ENCODE assay signal across 13 cellular contexts in the genomic region with DNA sequence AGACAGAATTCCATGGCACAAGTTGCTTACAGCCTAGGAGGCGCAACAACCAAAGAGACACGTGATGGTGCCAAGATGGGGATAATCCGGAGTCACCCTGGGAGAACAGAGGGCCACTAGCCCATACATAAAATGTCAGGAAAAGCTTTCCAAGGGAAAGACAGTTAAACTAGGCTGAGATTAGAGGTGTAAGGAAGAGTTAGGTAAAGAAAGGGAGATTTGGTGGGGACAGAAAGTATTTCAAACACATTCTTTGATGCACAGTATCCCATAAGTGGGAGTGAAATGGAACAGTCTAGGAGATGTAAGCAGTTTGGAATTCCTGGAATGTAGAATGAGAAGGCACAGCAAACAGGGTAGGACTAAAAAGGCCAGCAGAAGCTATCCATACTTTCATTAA.
DNase-seq lines count a peak whose midpoint lies in the region; ATAC-seq and TF ChIP-seq lines count a peak whose summit lies in the region.
"Had no signal": no experiment of that assay in that cellular context is flagged by ENCODE, and none has a peak within 500 bp of the region (broad histone marks: within the 10 kb centered on the region; RNA-seq: fewer than 3 reads in every experiment).

No MANE protein-coding gene starts in this region.

- intact Hi-C loops in body of pancreas (cut with DNase I) (no loop called here), prostate gland (cut with DNase I) (no loop called here)
- intact Hi-C loops in activated CD8-positive, alpha-beta T cell treated with anti-CD3 and anti-CD28 coated beads for 36 hours (cut with micrococcal nuclease), result no loop called here

- WGBS in body of pancreas, 2 donors, result 30 to 42% methylated on average over 3 of the region's 3 CpGs
- 62 to 80% methylated on average over 3 of the region's 3 CpGs for WGBS in lung, 2 donors
- 50% methylated on average over 3 of the region's 3 CpGs for WGBS in prostate gland

- H3K27me3 Mint-ChIP-seq in activated CD8-positive, alpha-beta T cell treated with anti-CD3 and anti-CD28 coated beads for 36 hours, result no peaks in the 10 kb centered on the region
- H3K27me3 Mint-ChIP-seq: CD8-positive, alpha-beta memory T cell had no signal

- H3K36me3 Mint-ChIP-seq in activated CD8-positive, alpha-beta T cell treated with anti-CD3 and anti-CD28 coated beads for 36 hours (ENCODE audit: low read depth), result no peaks in the 10 kb centered on the region
- H3K36me3 Mint-ChIP-seq: CD8-positive, alpha-beta memory T cell had no signal

- no peaks in the 10 kb centered on the region for H3K9me3 Mint-ChIP-seq in activated CD8-positive, alpha-beta T cell treated with anti-CD3 and anti-CD28 coated beads for 36 hours

- H3K4me1 Mint-ChIP-seq in activated CD8-positive, alpha-beta T cell treated with anti-CD3 and anti-CD28 coated beads for 36 hours (ENCODE audit: low read depth), result no peaks in the 10 kb centered on the region
- H3K4me1 Mint-ChIP-seq: CD8-positive, alpha-beta memory T cell had no signal

- H3K4me3 ChIP-seq in body of pancreas, result no peak overlapping the region
- H3K4me3 ChIP-seq in lung, result no peak overlapping the region
- no peak overlapping the region for H3K4me3 ChIP-seq in prostate gland
- H3K4me3 ChIP-seq: thyroid gland had no signal

- ATAC-seq in body of pancreas, result peak; percentile 84
- peak; percentile 63 for ATAC-seq in lung (ENCODE audit: insufficient read depth, low FRiP score)
- no peak for ATAC-seq in activated CD8-positive, alpha-beta T cell treated with anti-CD3 and anti-CD28 coated beads for 36 hours
- no peak for ATAC-seq in GM18867 (IDR thresholded peaks at IDR 0.05; ENCODE audit: unreplicated experiment)

- CTCF ChIA-PET in activated CD8-positive, alpha-beta T cell treated with anti-CD3 and anti-CD28 coated beads for 36 hours (lab: Charles Lee), result interaction anchor here (1.3 kb wide), 1 partner anchor 9 kb away, joined by 3 read pairs; no protein-coding TSS in a partner anchor

- H3K27me3 ChIP-seq in body of pancreas (no peaks in the 10 kb centered on the region), lung (ENCODE audit: control insufficient read depth, insufficient read depth) (no peaks in the 10 kb centered on the region), prostate gland (replicated peaks; ENCODE audit: insufficient read depth) (no peaks in the 10 kb centered on the region)
- H3K27me3 ChIP-seq: thyroid gland had no signal

- TF ChIP-seq CTCF in body of pancreas (IDR thresholded peaks at IDR 0.05), result no peak
- no peak for TF ChIP-seq CTCF in lung (IDR thresholded peaks at IDR 0.05; ENCODE audit: control extremely low read depth, extremely low read depth)
- TF ChIP-seq CTCF in prostate gland (IDR thresholded peaks at IDR 0.05), result no peak
- TF ChIP-seq CTCF in activated CD8-positive, alpha-beta T cell treated with anti-CD3 and anti-CD28 coated beads for 36 hours (IDR thresholded peaks at IDR 0.05), result no peak

- H3K9me3 ChIP-seq in body of pancreas, result no peaks in the 10 kb centered on the region
- no peaks in the 10 kb centered on the region for H3K9me3 ChIP-seq in lung (ENCODE audit: control insufficient read depth in 2 of 2, insufficient read depth in 1 of 2, low read length in 1 of 2)
- no peaks in the 10 kb centered on the region for H3K9me3 ChIP-seq in prostate gland
- H3K9me3 ChIP-seq: thyroid gland had no signal

- H3K36me3 ChIP-seq in body of pancreas (replicated peaks in 1 of 2; ENCODE audit: insufficient read depth in 1 of 2, low read depth in 2 of 2), result no peaks in the 10 kb centered on the region
- H3K36me3 ChIP-seq in lung (ENCODE audit: control insufficient read depth in 2 of 2, insufficient read depth in 2 of 2, low read length in 2 of 2), result no peaks in the 10 kb centered on the region
- H3K36me3 ChIP-seq in prostate gland, result no peaks in the 10 kb centered on the region
- H3K36me3 ChIP-seq: thyroid gland had no signal

- no peak overlapping the region for H3K4me3 Mint-ChIP-seq in activated CD8-positive, alpha-beta T cell treated with anti-CD3 and anti-CD28 coated beads for 36 hours
- H3K4me3 Mint-ChIP-seq: CD8-positive, alpha-beta memory T cell had no signal

- DNase-seq in AG20443 (ENCODE audit: low spot score) (peak; percentile 19), HS-5 (ENCODE audit: low read depth) (peak; percentile 74), body of pancreas (no peak), lung (ENCODE audit: low spot score) (no peak), prostate gland (ENCODE audit: low spot score) (no peak), OCI-M1 (lab: John Stamatoyannopoulos, UW) (no peak)
- no peak for DNase-seq in activated CD8-positive, alpha-beta T cell treated with anti-CD3 and anti-CD28 coated beads for 36 hours
- DNase-seq: aorta; CD8-positive, alpha-beta memory T cell; glutamatergic neuron; stimulated activated CD4-positive, alpha-beta T cell treated with anti-CD3 and anti-CD28 coated beads, Interleukin-4, amount 100 ng/mL, for 1 hour had no signal

- no peaks in the 10 kb centered on the region for H3K4me1 ChIP-seq in body of pancreas
- no peaks in the 10 kb centered on the region for H3K4me1 ChIP-seq in lung (ENCODE audit: control insufficient read depth in 2 of 2, insufficient read depth in 2 of 2, low read length in 2 of 2)
- H3K4me1 ChIP-seq in prostate gland (replicated peaks), result no peaks in the 10 kb centered on the region
- H3K4me1 ChIP-seq: thyroid gland had no signal

- H3K27ac ChIP-seq in body of pancreas (peak overlapping the region in 2 of 4 donors; percentile 39 to 50), lung (ENCODE audit: low read depth in 1 of 2, low read length in 1 of 2) (no peak overlapping the region), prostate gland (no peak overlapping the region)
- H3K27ac ChIP-seq: thyroid gland had no signal

- POLR2A ChIA-PET in activated CD8-positive, alpha-beta T cell treated with anti-CD3 and anti-CD28 coated beads for 36 hours (lab: Charles Lee), result no interaction called here

- TF ChIP-seq POLR2A in body of pancreas (IDR thresholded peaks at IDR 0.05) (no peak), prostate gland (IDR thresholded peaks at IDR 0.05) (no peak)

- no peak overlapping the region for H3K27ac Mint-ChIP-seq in activated CD8-positive, alpha-beta T cell treated with anti-CD3 and anti-CD28 coated beads for 36 hours
- H3K27ac Mint-ChIP-seq: CD8-positive, alpha-beta memory T cell had no signal

Comparison
In these comparisons a context has a peak if more than half of its experiments do, and no peak if none do; other contexts are left out.
1. DNase-seq: peak in AG20443 (single experiment) and HS-5 (single experiment); none in body of pancreas (0 of 4), lung (single experiment), prostate gland (single experiment), OCI-M1 (single experiment) and activated CD8-positive, alpha-beta T cell treated with anti-CD3 and anti-CD28 coated beads for 36 hours (single experiment).
2. ATAC-seq: peak in body of pancreas (single experiment) and lung (single experiment); none in activated CD8-positive, alpha-beta T cell treated with anti-CD3 and anti-CD28 coated beads for 36 hours (single experiment) and GM18867 (single experiment).